ENCODE assay signal across 9 cellular contexts in genomic region chr11:103681855-103682254, GRCh38.
DNase-seq lines count a peak whose midpoint lies in the region; ATAC-seq and TF ChIP-seq lines count a peak whose summit lies in the region.
"Had no signal": no experiment of that assay in that cellular context is flagged by ENCODE, and none has a peak within 500 bp of the region (broad histone marks: within the 10 kb centered on the region; RNA-seq: fewer than 3 reads in every experiment).

No MANE protein-coding gene starts in this region.

- TF ChIP-seq RAD21 in SK-N-SH (IDR thresholded peaks at IDR 0.05; ENCODE audit: low read length): no peak

- ATAC-seq in SK-N-SH treated with all-trans-retinoic acid at 6 μM for 48 hours (peak; percentile 33), HG02759 (IDR thresholded peaks at IDR 0.05; ENCODE audit: unreplicated experiment) (peak; percentile 30), sciatic nerve (peak; percentile 8), HG03460 (IDR thresholded peaks at IDR 0.05; ENCODE audit: unreplicated experiment) (no peak)

- intact Hi-C loops in sciatic nerve (cut with DNase I): no loop called here

- H3K4me3 ChIP-seq in SK-N-SH (ENCODE audit: low read depth in 2 of 2, low read length in 1 of 2): no peak overlapping the region

- H3K27ac ChIP-seq in SK-N-SH (ENCODE audit: low read depth in 2 of 2, low read length in 1 of 2): no peak overlapping the region

- no peak overlapping the region for H3K4me2 ChIP-seq in SK-N-SH

- CTCF ChIA-PET in SK-N-SH (lab: Yijun Ruan, JAX): interaction anchor here (0.5 to 2.6 kb wide), 54 partner anchors 10 to 1930 kb away, joined by 3 to 18 read pairs (median 4); partner anchors contain the start of gene PDGFD

- no peaks in the 10 kb centered on the region for H3K27me3 ChIP-seq in SK-N-SH (ENCODE audit: insufficient read depth)

- H4K20me1 ChIP-seq in SK-N-SH (ENCODE audit: insufficient read depth): no peaks in the 10 kb centered on the region

- no peaks in the 10 kb centered on the region for H3K79me2 ChIP-seq in SK-N-SH (ENCODE audit: insufficient read depth)

- TF ChIP-seq CTCF in SK-N-SH (IDR thresholded peaks at IDR 0.05): no peak

- no peak for TF ChIP-seq EP300 in SK-N-SH (IDR thresholded peaks at IDR 0.05; ENCODE audit: borderline replicate concordance in 1 of 2, low read depth in 1 of 2, low read length in 1 of 2)

- DNase-seq in SK-N-SH (no peak), NCI-H69 (lab: John Stamatoyannopoulos, UW) (peak; percentile 60), sciatic nerve (ENCODE audit: low spot score) (no peak), NCI-H1930 (lab: John Stamatoyannopoulos, UW) (no peak), DMS53 treated with DMSO at 0.1 percent for 48 hours (lab: John Stamatoyannopoulos, UW; ENCODE audit: unreplicated experiment) (no peak)
- DNase-seq: T1000 had no signal

- no peaks in the 10 kb centered on the region for H3K9me3 ChIP-seq in SK-N-SH

- no peaks in the 10 kb centered on the region for H3K9me2 ChIP-seq in SK-N-SH

- H2AFZ ChIP-seq in SK-N-SH (ENCODE audit: low read depth): no peak overlapping the region

- POLR2A ChIA-PET in SK-N-SH (lab: Yijun Ruan, JAX): no interaction called here

- no peaks in the 10 kb centered on the region for H3F3A ChIP-seq in SK-N-SH (replicated peaks; ENCODE audit: insufficient read depth)

- WGBS in SK-N-SH (ENCODE audit: low lambda C conversion rate): 71% methylated on average over 7 of the region's 7 CpGs

- H3K4me1 ChIP-seq in SK-N-SH (ENCODE audit: control insufficient read depth in 1 of 2, insufficient read depth in 2 of 2, low read depth in 1 of 2, low read length in 1 of 2): peaks cover 6 to 8% of the 10 kb centered on the region in 2 experiments; a peak in 2 of 4 replicates

- H3K36me3 ChIP-seq in SK-N-SH (replicated peaks in 1 of 2; ENCODE audit: control insufficient read depth in 1 of 2, insufficient read depth in 2 of 2, low read length in 1 of 2): no peaks in the 10 kb centered on the region

- no peak overlapping the region for H3K9ac ChIP-seq in SK-N-SH

TF ChIP-seq in SK-N-SH treated with all-trans-retinoic acid at 6 μM for 48 hours, 23 proteins besides CTCF, POLR2A, EP300 and RAD21:
- TF ChIP-seq ISL1 (CRISPR knock-in tag; IDR thresholded peaks at IDR 0.05) (no peak), CREB5 (CRISPR knock-in tag; IDR thresholded peaks at IDR 0.05; ENCODE audit: low read depth) (no peak), TSHZ2 (CRISPR knock-in tag; IDR thresholded peaks at IDR 0.05) (no peak), ESRRG (CRISPR knock-in tag; IDR thresholded peaks at IDR 0.05) (no peak), OSR1 (CRISPR knock-in tag; IDR thresholded peaks at IDR 0.05) (no peak), ZNF70 (CRISPR knock-in tag; IDR thresholded peaks at IDR 0.05) (no peak)

TF ChIP-seq in SK-N-SH, 30 proteins besides CTCF, POLR2A, EP300 and RAD21:
- TF ChIP-seq JUND (IDR thresholded peaks at IDR 0.05) (no peak), REST (IDR thresholded peaks at IDR 0.05; ENCODE audit: low read depth, low read length) (no peak), RCOR1 (IDR thresholded peaks at IDR 0.05; ENCODE audit: low read length) (no peak), EZH2phosphoT487 (IDR thresholded peaks at IDR 0.05; ENCODE audit: borderline replicate concordance, low read depth) (no peak), SMC3 (IDR thresholded peaks at IDR 0.05; ENCODE audit: low read depth, low read length) (no peak), GABPA (IDR thresholded peaks at IDR 0.05; ENCODE audit: low read depth) (no peak), FOXM1 (IDR thresholded peaks at IDR 0.05; ENCODE audit: low read depth) (no peak), FOSL2 (IDR thresholded peaks at IDR 0.05; ENCODE audit: borderline replicate concordance, low read depth) (no peak), RXRA (IDR thresholded peaks at IDR 0.05; ENCODE audit: borderline replicate concordance, low read depth) (no peak), POLR2AphosphoS5 (IDR thresholded peaks at IDR 0.05; ENCODE audit: low read depth, low read length) (no peak), ZBTB33 (IDR thresholded peaks at IDR 0.05; ENCODE audit: borderline replicate concordance, low read depth) (no peak), TCF12 (IDR thresholded peaks at IDR 0.05) (no peak), MXI1 (IDR thresholded peaks at IDR 0.05; ENCODE audit: low read depth, low read length) (no peak)
